ENCODE assay signal across 8 cellular contexts in genomic region chr10:43649149-43649523, GRCh38. TPM values are rescaled to one million over a fixed set of nuclear protein-coding genes. Genes with fewer than 3 reads are reported as not detected.
A peak's percentile ranks its signal among the peaks of the same experiment; 100 is the strongest.
DNase-seq lines count a peak whose midpoint lies in the region; ATAC-seq and TF ChIP-seq lines count a peak whose summit lies in the region.

No MANE protein-coding gene starts in this region.

- POLR2A ChIA-PET in Caco-2 (lab: Charles Lee): interaction anchor here (0.5 to 0.7 kb wide), 6 partner anchors 10 to 1331 kb away, joined by 3 read pairs; no protein-coding TSS in a partner anchor

- H3K36me3 Mint-ChIP-seq in Caco-2 (ENCODE audit: insufficient read depth, unreplicated experiment): peaks cover 23% of the 10 kb centered on the region
- H3K36me3 Mint-ChIP-seq in activated naive CD8-positive, alpha-beta T cell: peaks cover 25% of the 10 kb centered on the region

- no TSS peak for BruUV-seq in Caco-2 (replicated peaks; lab: Mats Ljungman, UMichigan)

- no peak for TF ChIP-seq CTCF in Caco-2 (IDR thresholded peaks at IDR 0.05; ENCODE audit: insufficient read depth in 1 of 2, low read depth in 1 of 2, low read length in 1 of 2, severe bottlenecking in 1 of 2, unreplicated experiment in 1 of 2)

- peaks cover 3% of the 10 kb centered on the region for H3K27me3 Mint-ChIP-seq in Caco-2 (ENCODE audit: insufficient read depth, unreplicated experiment)
- H3K27me3 Mint-ChIP-seq in activated naive CD8-positive, alpha-beta T cell: no peaks in the 10 kb centered on the region

- H3K4me3 ChIP-seq in Caco-2 (ENCODE audit: low read depth, low read length) (peak overlapping the region; percentile 81), iPS-18a (ENCODE audit: low read length) (peak overlapping the region; percentile 53), stomach smooth muscle (ENCODE audit: low read length in 2 of 2) (peak overlapping the region; percentile 86 to 89)

- CTCF ChIA-PET in Caco-2 (lab: Charles Lee): no interaction called here

- H3K27ac ChIP-seq in iPS-18a (ENCODE audit: low read length) (no peak overlapping the region), stomach smooth muscle (ENCODE audit: low read length) (peak overlapping the region; percentile 62)

- H3K9me3 Mint-ChIP-seq in Caco-2 (ENCODE audit: unreplicated experiment): peaks cover 30% of the 10 kb centered on the region
- peaks cover 12% of the 10 kb centered on the region for H3K9me3 Mint-ChIP-seq in activated naive CD8-positive, alpha-beta T cell (ENCODE audit: low read depth)

- no peaks in the 10 kb centered on the region for H3K4me1 Mint-ChIP-seq in Caco-2 (ENCODE audit: low read depth, unreplicated experiment)
- H3K4me1 Mint-ChIP-seq in activated naive CD8-positive, alpha-beta T cell (ENCODE audit: low read depth): peaks cover 16% of the 10 kb centered on the region

- peak overlapping the region; percentile 89 for H3K4me3 Mint-ChIP-seq in Caco-2 (ENCODE audit: unreplicated experiment)
- peak overlapping the region; percentile 95 for H3K4me3 Mint-ChIP-seq in activated naive CD8-positive, alpha-beta T cell

- H3K27me3 ChIP-seq in Caco-2 (replicated peaks; ENCODE audit: control insufficient read depth, insufficient read depth, low read length): no peaks in the 10 kb centered on the region; the same call in 1 of the 2 replicates
- peaks cover 27% of the 10 kb centered on the region for H3K27me3 ChIP-seq in iPS-18a (ENCODE audit: control insufficient read depth, insufficient read depth, low read length)
- no peaks in the 10 kb centered on the region for H3K27me3 ChIP-seq in stomach smooth muscle (ENCODE audit: control insufficient read depth in 1 of 2, insufficient read depth in 2 of 2, low read length in 2 of 2)

- H3K27ac Mint-ChIP-seq in Caco-2 (ENCODE audit: unreplicated experiment): peak overlapping the region; percentile 65
- H3K27ac Mint-ChIP-seq in activated naive CD8-positive, alpha-beta T cell: peak overlapping the region; percentile 86

- intact Hi-C loops in Caco-2 (cut with micrococcal nuclease; ENCODE audit: unreplicated experiment): loop anchor here (2.0 to 5.0 kb wide), 2 partner anchors 42 to 1002 kb away; partner anchors contain the start of gene ZNF485

- peak; percentile 6 for ATAC-seq in HG02943 (IDR thresholded peaks at IDR 0.05; ENCODE audit: low read depth, unreplicated experiment)

- DNase-seq in Caco-2 (no peak), GM03348 (ENCODE audit: low spot score) (no peak), globus pallidus (ENCODE audit: low spot score) (no peak)
- DNase-seq in stimulated activated CD4-positive, alpha-beta T cell treated with anti-CD3 and anti-CD28 coated beads, Interleukin-1b, Interleukin-23, amount 100 ng/mL, for 48 hours: no peak

- H3K36me3 ChIP-seq in Caco-2 (ENCODE audit: control insufficient read depth, insufficient read depth, low read length) (peaks cover 10% of the 10 kb centered on the region), iPS-18a (ENCODE audit: control insufficient read depth, low read depth, low read length) (peaks cover 21% of the 10 kb centered on the region), stomach smooth muscle (ENCODE audit: control insufficient read depth in 2 of 2, insufficient read depth in 2 of 2, low read length in 2 of 2) (peaks cover 19 to 20% of the 10 kb centered on the region in 2 donors)

- no peak overlapping the region for H3K9ac ChIP-seq in iPS-18a (ENCODE audit: low read length)
- peak overlapping the region; percentile 75 to 84 for H3K9ac ChIP-seq in stomach smooth muscle (ENCODE audit: low read length in 2 of 2)

- H3K4me1 ChIP-seq in Caco-2 (0 out of 2 replicates have a peak, but pooled peaks cover 4% of the 10 kb centered on the region), iPS-18a (ENCODE audit: control insufficient read depth, low read depth, low read length) (no peaks in the 10 kb centered on the region), stomach smooth muscle (ENCODE audit: control insufficient read depth, insufficient read depth, low read length) (peaks cover 21% of the 10 kb centered on the region)

- peaks cover 27% of the 10 kb centered on the region for H3K9me3 ChIP-seq in Caco-2
- H3K9me3 ChIP-seq in iPS-18a (ENCODE audit: control insufficient read depth, low read depth, low read length): peaks cover 23% of the 10 kb centered on the region
- peaks cover 20 to 23% of the 10 kb centered on the region in 2 donors for H3K9me3 ChIP-seq in stomach smooth muscle (ENCODE audit: control insufficient read depth in 2 of 2, low read length in 2 of 2)

RNA-seq across cellular contexts. Expression of gene ZNF32, which starts 0.5 kb away (rescaled TPM):
- total RNA-seq in Caco-2 (2022): 25.3 and 30.3 TPM in 2 replicates

RNA-seq across cellular contexts. Expression of gene ZNF485, which starts 42.9 kb away (rescaled TPM):
- 7.3 and 8.6 TPM in 2 replicates for total RNA-seq in Caco-2 (2022)
